In the genomic region with DNA sequence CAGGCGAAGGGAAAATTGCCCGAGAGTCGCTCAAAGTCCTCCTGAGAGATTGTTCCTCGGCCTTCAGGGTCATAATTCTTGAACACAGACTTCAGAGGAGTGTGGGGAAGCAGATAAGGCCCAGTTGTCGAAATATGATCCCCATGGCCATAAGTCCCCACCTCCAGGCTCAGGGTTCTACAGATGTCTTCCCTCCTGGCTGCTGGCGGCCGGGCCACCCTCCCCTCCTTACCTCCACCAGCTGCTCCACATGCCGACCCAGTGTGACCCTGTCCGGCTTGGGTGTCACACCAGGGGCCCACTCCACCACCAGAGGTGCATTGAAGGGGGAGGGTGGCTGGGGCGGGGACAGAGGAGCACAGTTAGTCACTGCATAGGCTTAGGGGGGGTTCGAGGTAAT, we compare ENCODE assay signal across 1 cellular context.
TF ChIP-seq lines count a peak whose summit lies in the region.

No MANE protein-coding gene starts in this region.

TF ChIP-seq in K562, 482 proteins besides CTCF, POLR2A, EP300 and RAD21 (continued from another document and continues in another):
- no peak for TF ChIP-seq ZBTB12 (CRISPR knock-in tag; IDR thresholded peaks at IDR 0.05)
- no peak for TF ChIP-seq MYBL2 (IDR thresholded peaks at IDR 0.05; ENCODE audit: low read depth)
- no peak for TF ChIP-seq MYBL2 (CRISPR knock-in tag; IDR thresholded peaks at IDR 0.05; ENCODE audit: borderline replicate concordance)
- TF ChIP-seq NR1H2 (CRISPR knock-in tag; IDR thresholded peaks at IDR 0.05), result no peak
- no peak for TF ChIP-seq FOXP1 (CRISPR knock-in tag; IDR thresholded peaks at IDR 0.05)
- no peak for TF ChIP-seq NEUROD1 (IDR thresholded peaks at IDR 0.05; ENCODE audit: borderline replicate concordance, low read depth, low read length, partially characterized antibody)
- peak; percentile 94 for TF ChIP-seq CBFA2T2 (conservative IDR thresholded peaks at IDR 0.05)
- no peak for TF ChIP-seq ELF1 (tag; IDR thresholded peaks at IDR 0.05)
- TF ChIP-seq ETS2 (tag; IDR thresholded peaks at IDR 0.05; ENCODE audit: borderline replicate concordance, poor library complexity, severe bottlenecking), result no peak
- no peak for TF ChIP-seq U2AF2 (optimal IDR thresholded peaks at IDR 0.05; ENCODE audit: low read depth, low read length)
- no peak for TF ChIP-seq ZNF561 (CRISPR knock-in tag; conservative IDR thresholded peaks at IDR 0.05)
- peak; percentile 90 for TF ChIP-seq TCF3 (CRISPR knock-in tag; IDR thresholded peaks at IDR 0.05)
- TF ChIP-seq NFATC3 (IDR thresholded peaks at IDR 0.05), result no peak
- TF ChIP-seq GABPB1 (CRISPR knock-in tag; IDR thresholded peaks at IDR 0.05), result peak; percentile 25; the same call in 1 of the 2 replicates
- TF ChIP-seq, protein P1, sequence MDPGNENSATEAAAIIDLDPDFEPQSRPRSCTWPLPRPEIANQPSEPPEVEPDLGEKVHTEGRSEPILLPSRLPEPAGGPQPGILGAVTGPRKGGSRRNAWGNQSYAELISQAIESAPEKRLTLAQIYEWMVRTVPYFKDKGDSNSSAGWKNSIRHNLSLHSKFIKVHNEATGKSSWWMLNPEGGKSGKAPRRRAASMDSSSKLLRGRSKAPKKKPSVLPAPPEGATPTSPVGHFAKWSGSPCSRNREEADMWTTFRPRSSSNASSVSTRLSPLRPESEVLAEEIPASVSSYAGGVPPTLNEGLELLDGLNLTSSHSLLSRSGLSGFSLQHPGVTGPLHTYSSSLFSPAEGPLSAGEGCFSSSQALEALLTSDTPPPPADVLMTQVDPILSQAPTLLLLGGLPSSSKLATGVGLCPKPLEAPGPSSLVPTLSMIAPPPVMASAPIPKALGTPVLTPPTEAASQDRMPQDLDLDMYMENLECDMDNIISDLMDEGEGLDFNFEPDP (CRISPR knock-in tag; IDR thresholded peaks at IDR 0.05), result no peak
- TF ChIP-seq CCAR2 (IDR thresholded peaks at IDR 0.05; ENCODE audit: low read depth, low read length), result no peak
- no peak for TF ChIP-seq ZBTB1 (CRISPR knock-in tag; IDR thresholded peaks at IDR 0.05; ENCODE audit: borderline replicate concordance, low read depth)
- no peak for TF ChIP-seq ZNF280A (IDR thresholded peaks at IDR 0.05; ENCODE audit: low read depth, partially characterized antibody)
- no peak for TF ChIP-seq RNF219 (CRISPR knock-in tag; IDR thresholded peaks at IDR 0.05)
- no peak for TF ChIP-seq NR3C1 (CRISPR knock-in tag; IDR thresholded peaks at IDR 0.05)
- no peak for TF ChIP-seq CHCHD3 (CRISPR knock-in tag; IDR thresholded peaks at IDR 0.05)
- no peak for TF ChIP-seq ZNF217 (CRISPR knock-in tag; IDR thresholded peaks at IDR 0.05)
- TF ChIP-seq ZNF444 (CRISPR knock-in tag; IDR thresholded peaks at IDR 0.05), result no peak
- TF ChIP-seq NFE2L1 (tag; IDR thresholded peaks at IDR 0.05; ENCODE audit: borderline replicate concordance, low read depth), result no peak
- no peak for TF ChIP-seq XRCC4 (IDR thresholded peaks at IDR 0.05; ENCODE audit: extremely low read depth, insufficient read depth, insufficient read length)
- TF ChIP-seq, protein P2, sequence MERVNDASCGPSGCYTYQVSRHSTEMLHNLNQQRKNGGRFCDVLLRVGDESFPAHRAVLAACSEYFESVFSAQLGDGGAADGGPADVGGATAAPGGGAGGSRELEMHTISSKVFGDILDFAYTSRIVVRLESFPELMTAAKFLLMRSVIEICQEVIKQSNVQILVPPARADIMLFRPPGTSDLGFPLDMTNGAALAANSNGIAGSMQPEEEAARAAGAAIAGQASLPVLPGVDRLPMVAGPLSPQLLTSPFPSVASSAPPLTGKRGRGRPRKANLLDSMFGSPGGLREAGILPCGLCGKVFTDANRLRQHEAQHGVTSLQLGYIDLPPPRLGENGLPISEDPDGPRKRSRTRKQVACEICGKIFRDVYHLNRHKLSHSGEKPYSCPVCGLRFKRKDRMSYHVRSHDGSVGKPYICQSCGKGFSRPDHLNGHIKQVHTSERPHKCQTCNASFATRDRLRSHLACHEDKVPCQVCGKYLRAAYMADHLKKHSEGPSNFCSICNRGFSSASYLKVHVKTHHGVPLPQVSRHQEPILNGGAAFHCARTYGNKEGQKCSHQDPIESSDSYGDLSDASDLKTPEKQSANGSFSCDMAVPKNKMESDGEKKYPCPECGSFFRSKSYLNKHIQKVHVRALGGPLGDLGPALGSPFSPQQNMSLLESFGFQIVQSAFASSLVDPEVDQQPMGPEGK (CRISPR knock-in tag; IDR thresholded peaks at IDR 0.05; ENCODE audit: borderline replicate concordance), result no peak
- TF ChIP-seq, protein P3, sequence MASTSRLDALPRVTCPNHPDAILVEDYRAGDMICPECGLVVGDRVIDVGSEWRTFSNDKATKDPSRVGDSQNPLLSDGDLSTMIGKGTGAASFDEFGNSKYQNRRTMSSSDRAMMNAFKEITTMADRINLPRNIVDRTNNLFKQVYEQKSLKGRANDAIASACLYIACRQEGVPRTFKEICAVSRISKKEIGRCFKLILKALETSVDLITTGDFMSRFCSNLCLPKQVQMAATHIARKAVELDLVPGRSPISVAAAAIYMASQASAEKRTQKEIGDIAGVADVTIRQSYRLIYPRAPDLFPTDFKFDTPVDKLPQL (IDR thresholded peaks at IDR 0.05; ENCODE audit: extremely low read depth, insufficient read length), result no peak
- TF ChIP-seq FOXJ2 (tag; IDR thresholded peaks at IDR 0.05), result no peak
- TF ChIP-seq ZNF121 (CRISPR knock-in tag; conservative IDR thresholded peaks at IDR 0.05), result no peak; the same call in 1 of the 2 replicates
- TF ChIP-seq ZNF347 (CRISPR knock-in tag; IDR thresholded peaks at IDR 0.05; ENCODE audit: low read depth), result no peak
- no peak for TF ChIP-seq PBX2 (CRISPR knock-in tag; IDR thresholded peaks at IDR 0.05; ENCODE audit: low read depth)
- TF ChIP-seq PBX2 (tag; conservative IDR thresholded peaks at IDR 0.05; ENCODE audit: low read depth), result peak; percentile 89
- TF ChIP-seq NELFE (IDR thresholded peaks at IDR 0.05; ENCODE audit: insufficient read depth, insufficient read length), result no peak
- TF ChIP-seq NFRKB (IDR thresholded peaks at IDR 0.05; ENCODE audit: low read depth), result no peak
- no peak for TF ChIP-seq ZBTB43 (CRISPR knock-in tag; IDR thresholded peaks at IDR 0.05)
- TF ChIP-seq GTF3C2 (IDR thresholded peaks at IDR 0.05; ENCODE audit: borderline replicate concordance, extremely low read depth, insufficient read length), result no peak
- no peak for TF ChIP-seq BRF2 (IDR thresholded peaks at IDR 0.05; ENCODE audit: borderline replicate concordance, insufficient read depth, insufficient read length)
- no peak for TF ChIP-seq ZBTB9 (CRISPR knock-in tag; IDR thresholded peaks at IDR 0.05)
- TF ChIP-seq, protein P4, sequence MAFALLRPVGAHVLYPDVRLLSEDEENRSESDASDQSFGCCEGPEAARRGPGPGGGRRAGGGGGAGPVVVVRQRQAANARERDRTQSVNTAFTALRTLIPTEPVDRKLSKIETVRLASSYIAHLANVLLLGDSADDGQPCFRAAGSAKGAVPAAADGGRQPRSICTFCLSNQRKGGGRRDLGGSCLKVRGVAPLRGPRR (CRISPR knock-in tag; IDR thresholded peaks at IDR 0.05), result no peak
- TF ChIP-seq POLR2H (tag; IDR thresholded peaks at IDR 0.05; ENCODE audit: low read depth), result no peak
- TF ChIP-seq GATAD2A (IDR thresholded peaks at IDR 0.05), result 0 out of 2 replicates have a peak, but pooled peaks have one; percentile 41
